In the genomic region with DNA sequence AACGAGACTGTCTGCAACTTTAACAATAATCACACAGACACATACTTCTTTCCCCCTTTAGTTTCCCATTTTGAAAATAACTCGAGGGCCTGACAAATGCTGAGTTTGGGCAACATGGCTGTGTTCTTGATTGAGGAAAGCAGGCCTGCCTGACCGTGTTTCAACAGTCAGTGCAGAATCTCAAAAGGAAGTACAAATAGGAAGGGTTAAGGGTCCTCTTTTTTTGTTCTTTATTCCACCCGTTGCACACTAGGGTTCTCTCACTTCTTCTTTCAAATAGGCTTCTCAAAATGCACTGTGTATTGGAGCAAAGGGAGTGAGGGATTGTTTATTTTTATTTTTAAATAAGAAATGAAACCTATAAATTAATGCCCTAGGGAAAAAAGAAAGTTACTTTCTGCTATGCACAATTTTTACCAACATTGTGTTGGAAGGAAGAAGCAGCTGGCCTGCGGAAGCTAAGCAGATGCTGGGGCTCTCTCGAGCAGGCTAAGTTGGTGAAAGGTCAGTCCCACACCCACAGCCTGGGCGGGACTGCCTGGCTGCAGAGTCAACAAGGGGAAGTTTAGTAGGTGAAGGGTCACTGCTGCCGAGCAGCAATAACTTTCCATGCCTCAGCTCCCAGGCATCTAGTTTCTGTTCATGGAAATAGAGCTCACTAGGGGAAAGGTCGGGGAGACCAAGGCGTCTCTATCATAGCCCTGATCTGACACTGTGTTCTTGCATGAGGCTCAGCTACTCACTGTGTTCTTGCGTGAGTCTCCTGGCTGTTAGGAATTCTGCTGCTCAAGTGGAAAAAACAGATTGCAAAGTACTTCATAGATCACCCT, we compare ENCODE assay signal across 8 cellular contexts. TPM values are rescaled to one million over a fixed set of nuclear protein-coding genes. Genes with fewer than 3 reads are reported as not detected.
A peak's percentile ranks its signal among the peaks of the same experiment; 100 is the strongest.
DNase-seq lines count a peak whose midpoint lies in the region; ATAC-seq and TF ChIP-seq lines count a peak whose summit lies in the region.

No MANE protein-coding gene starts in this region.

- H3K36me3 ChIP-seq in HUES64 (ENCODE audit: insufficient read depth, low read length) (no peaks in the 10 kb centered on the region), SK-N-SH (replicated peaks in 1 of 2; ENCODE audit: control insufficient read depth in 1 of 2, insufficient read depth in 2 of 2, low read length in 1 of 2) (no peaks in the 10 kb centered on the region), mucosa of descending colon (ENCODE audit: low read depth) (no peaks in the 10 kb centered on the region)

- H3K9me2 ChIP-seq in SK-N-SH: no peaks in the 10 kb centered on the region

- TF ChIP-seq EP300 in SK-N-SH (IDR thresholded peaks at IDR 0.05; ENCODE audit: borderline replicate concordance in 1 of 2, low read depth in 1 of 2, low read length in 1 of 2): no peak

- peak overlapping the region; percentile 63 for H2AFZ ChIP-seq in SK-N-SH (ENCODE audit: low read depth)

- no peak for TF ChIP-seq CTCF in SK-N-SH (IDR thresholded peaks at IDR 0.05)
- TF ChIP-seq CTCF in mucosa of descending colon (IDR thresholded peaks at IDR 0.05): no peak

- peaks cover 21% of the 10 kb centered on the region for H3K4me1 ChIP-seq in HUES64 (ENCODE audit: insufficient read depth, low read length)
- H3K4me1 ChIP-seq in SK-N-SH (ENCODE audit: control insufficient read depth in 1 of 2, insufficient read depth in 2 of 2, low read depth in 1 of 2, low read length in 1 of 2): peaks cover 4 to 15% of the 10 kb centered on the region in 2 experiments; a peak in 2 of 4 replicates
- peaks cover 39% of the 10 kb centered on the region for H3K4me1 ChIP-seq in mucosa of descending colon (ENCODE audit: low read depth)

- H3K4me1 Mint-ChIP-seq in activated CD4-positive, alpha-beta T cell treated with anti-CD3 and anti-CD28 coated beads, Interleukin-2, amount 10 ng/mL, durations not matched to agents 24 days and 14 days: no peaks in the 10 kb centered on the region

- H3K27ac Mint-ChIP-seq in activated CD4-positive, alpha-beta T cell treated with anti-CD3 and anti-CD28 coated beads, Interleukin-2, amount 10 ng/mL, durations not matched to agents 24 days and 14 days: no peak overlapping the region

- no peaks in the 10 kb centered on the region for H4K20me1 ChIP-seq in SK-N-SH (ENCODE audit: insufficient read depth)

- WGBS in HUES64: 26% methylated on average over 10 of the region's 11 CpGs
- 14% methylated on average over 11 of the region's 11 CpGs for WGBS in SK-N-SH (ENCODE audit: low lambda C conversion rate)

- H3K27me3 Mint-ChIP-seq in activated CD4-positive, alpha-beta T cell treated with anti-CD3 and anti-CD28 coated beads, Interleukin-2, amount 10 ng/mL, durations not matched to agents 24 days and 14 days: peaks cover 6% of the 10 kb centered on the region

- H3K4me3 ChIP-seq in HUES64 (ENCODE audit: low read length) (0 out of 2 replicates have a peak overlapping the region, but pooled peaks have one; percentile 6), SK-N-SH (ENCODE audit: low read depth in 2 of 2, low read length in 1 of 2) (peak overlapping the region in 1 of 2 experiments; percentile 28; a peak in 2 of 4 replicates), mucosa of descending colon (no peak overlapping the region)

- TF ChIP-seq RAD21 in SK-N-SH (IDR thresholded peaks at IDR 0.05; ENCODE audit: low read length): no peak

- intact Hi-C loops in mucosa of descending colon (cut with DNase I, micrococcal nuclease): no loop called here
- intact Hi-C loops in activated CD4-positive, alpha-beta T cell treated with anti-CD3 and anti-CD28 coated beads, Interleukin-2, amount 10 ng/mL, durations not matched to agents 24 days and 14 days (cut with micrococcal nuclease): no loop called here

- no peaks in the 10 kb centered on the region for H3K79me2 ChIP-seq in SK-N-SH (ENCODE audit: insufficient read depth)

- CTCF ChIA-PET in SK-N-SH (lab: Yijun Ruan, JAX): interaction anchor here (0.7 to 1.3 kb wide), 3 partner anchors 33 to 82 kb away, joined by 3 to 4 read pairs (median 3); no protein-coding TSS in a partner anchor

- H3K4me2 ChIP-seq in SK-N-SH: peak overlapping the region; percentile 69

- DNase-seq in GM04504 (ENCODE audit: low read depth) (peak; percentile 99), SK-N-SH (peak; percentile 28), mucosa of descending colon (peak; percentile 94 to 98 (median 94)), ureter (ENCODE audit: low spot score) (peak; percentile 90)
- DNase-seq in activated CD4-positive, alpha-beta T cell treated with anti-CD3 and anti-CD28 coated beads, Interleukin-2, amount 10 ng/mL, durations not matched to agents 24 days and 14 days: no peak

- H3K36me3 Mint-ChIP-seq in activated CD4-positive, alpha-beta T cell treated with anti-CD3 and anti-CD28 coated beads, Interleukin-2, amount 10 ng/mL, durations not matched to agents 24 days and 14 days (ENCODE audit: low read depth): no peaks in the 10 kb centered on the region

- H3K27ac ChIP-seq in HUES64 (ENCODE audit: low read depth, low read length): peak overlapping the region; percentile 63; the same call in 1 of the 2 replicates
- H3K27ac ChIP-seq in SK-N-SH (ENCODE audit: low read depth in 2 of 2, low read length in 1 of 2): peak overlapping the region in 1 of 2 experiments; percentile 28; a peak in 1 of 4 replicates

- H3K4me3 Mint-ChIP-seq in activated CD4-positive, alpha-beta T cell treated with anti-CD3 and anti-CD28 coated beads, Interleukin-2, amount 10 ng/mL, durations not matched to agents 24 days and 14 days: no peak overlapping the region

- H3K9me3 ChIP-seq in HUES64 (ENCODE audit: insufficient read depth, low read depth, low read length) (peaks cover 4% of the 10 kb centered on the region; the same call in 1 of the 2 replicates), SK-N-SH (no peaks in the 10 kb centered on the region), mucosa of descending colon (no peaks in the 10 kb centered on the region)

- H3F3A ChIP-seq in SK-N-SH (replicated peaks; ENCODE audit: insufficient read depth): no peaks in the 10 kb centered on the region

- H3K27me3 ChIP-seq in HUES64 (ENCODE audit: insufficient read depth, low read length): peaks cover 3% of the 10 kb centered on the region; the same call in 1 of the 2 replicates
- H3K27me3 ChIP-seq in SK-N-SH (ENCODE audit: insufficient read depth): no peaks in the 10 kb centered on the region

- H3K9me3 Mint-ChIP-seq in activated CD4-positive, alpha-beta T cell treated with anti-CD3 and anti-CD28 coated beads, Interleukin-2, amount 10 ng/mL, durations not matched to agents 24 days and 14 days: peaks cover 4% of the 10 kb centered on the region

- POLR2A ChIA-PET in SK-N-SH (lab: Yijun Ruan, JAX): no interaction called here

- peak; percentile 99 for ATAC-seq in GM21825 (IDR thresholded peaks at IDR 0.05; ENCODE audit: unreplicated experiment)
- peak; percentile 99 for ATAC-seq in esophagus mucosa
- ATAC-seq in mucosa of descending colon: peak; percentile 99

- H3K9ac ChIP-seq in HUES64 (ENCODE audit: low read depth, low read length): no peak overlapping the region
- H3K9ac ChIP-seq in SK-N-SH: no peak overlapping the region

TF ChIP-seq in SK-N-SH, 30 proteins besides CTCF, POLR2A, EP300 and RAD21 (continues in another document):
- TF ChIP-seq, protein P1, sequence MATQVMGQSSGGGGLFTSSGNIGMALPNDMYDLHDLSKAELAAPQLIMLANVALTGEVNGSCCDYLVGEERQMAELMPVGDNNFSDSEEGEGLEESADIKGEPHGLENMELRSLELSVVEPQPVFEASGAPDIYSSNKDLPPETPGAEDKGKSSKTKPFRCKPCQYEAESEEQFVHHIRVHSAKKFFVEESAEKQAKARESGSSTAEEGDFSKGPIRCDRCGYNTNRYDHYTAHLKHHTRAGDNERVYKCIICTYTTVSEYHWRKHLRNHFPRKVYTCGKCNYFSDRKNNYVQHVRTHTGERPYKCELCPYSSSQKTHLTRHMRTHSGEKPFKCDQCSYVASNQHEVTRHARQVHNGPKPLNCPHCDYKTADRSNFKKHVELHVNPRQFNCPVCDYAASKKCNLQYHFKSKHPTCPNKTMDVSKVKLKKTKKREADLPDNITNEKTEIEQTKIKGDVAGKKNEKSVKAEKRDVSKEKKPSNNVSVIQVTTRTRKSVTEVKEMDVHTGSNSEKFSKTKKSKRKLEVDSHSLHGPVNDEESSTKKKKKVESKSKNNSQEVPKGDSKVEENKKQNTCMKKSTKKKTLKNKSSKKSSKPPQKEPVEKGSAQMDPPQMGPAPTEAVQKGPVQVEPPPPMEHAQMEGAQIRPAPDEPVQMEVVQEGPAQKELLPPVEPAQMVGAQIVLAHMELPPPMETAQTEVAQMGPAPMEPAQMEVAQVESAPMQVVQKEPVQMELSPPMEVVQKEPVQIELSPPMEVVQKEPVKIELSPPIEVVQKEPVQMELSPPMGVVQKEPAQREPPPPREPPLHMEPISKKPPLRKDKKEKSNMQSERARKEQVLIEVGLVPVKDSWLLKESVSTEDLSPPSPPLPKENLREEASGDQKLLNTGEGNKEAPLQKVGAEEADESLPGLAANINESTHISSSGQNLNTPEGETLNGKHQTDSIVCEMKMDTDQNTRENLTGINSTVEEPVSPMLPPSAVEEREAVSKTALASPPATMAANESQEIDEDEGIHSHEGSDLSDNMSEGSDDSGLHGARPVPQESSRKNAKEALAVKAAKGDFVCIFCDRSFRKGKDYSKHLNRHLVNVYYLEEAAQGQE (IDR thresholded peaks at IDR 0.05; ENCODE audit: low read depth, low read length): peak; percentile 58
- TF ChIP-seq SIN3A (IDR thresholded peaks at IDR 0.05; ENCODE audit: borderline replicate concordance, low read depth, low read length): 0 out of 2 replicates have a peak, but pooled peaks have one; percentile 26
- TF ChIP-seq GATA2 (CRISPR knock-in tag; IDR thresholded peaks at IDR 0.05): no peak
- peak; percentile 61 for TF ChIP-seq TCF12 (IDR thresholded peaks at IDR 0.05)
- no peak for TF ChIP-seq YY1 (IDR thresholded peaks at IDR 0.05; ENCODE audit: low read depth)
- peak; percentile 98 for TF ChIP-seq RXRA (IDR thresholded peaks at IDR 0.05; ENCODE audit: borderline replicate concordance, low read depth)

RNA-seq across cellular contexts. Expression of gene PDK4, which starts 12.2 kb away (rescaled TPM):
- not detected for polyA plus RNA-seq in HUES64 (2013, experiment 1 of 2)
- polyA plus RNA-seq in HUES64 (2013, experiment 2 of 2): not detected
- polyA plus RNA-seq in SK-N-SH (2012; rRNA removed): 0.10 and 0.13 TPM in 2 replicates
- polyA plus RNA-seq in SK-N-SH (2012; cell fraction: cytosol; rRNA removed): 0.14 and 0.17 TPM in 2 replicates
- 0.22 and 0.23 TPM in 2 replicates for polyA plus RNA-seq in SK-N-SH (2012; cell fraction: nucleus; rRNA removed)
- total RNA-seq in esophagus mucosa (1.5 TPM), mucosa of descending colon (100 to 1,000 TPM in 1 of 3 donors, 10 to 100 TPM in 2; 36.2 to 224 (median 50.6) TPM), ureter (27.8 TPM)
- total RNA-seq in activated CD4-positive, alpha-beta T cell treated with anti-CD3 and anti-CD28 coated beads, Interleukin-2, amount 10 ng/mL, durations not matched to agents 24 days and 14 days: not detected in 2 replicates

Comparison
In these comparisons a context has a peak if more than half of its experiments do, and no peak if none do; other contexts are left out.
1. RNA of gene PDK4, which starts 12.2 kb away (total RNA-seq): 36.2 to 224 TPM in mucosa of descending colon and 27.8 TPM in ureter (single experiment); 1.5 TPM in esophagus mucosa (single experiment) and not detected in activated CD4-positive, alpha-beta T cell treated with anti-CD3 and anti-CD28 coated beads, Interleukin-2, amount 10 ng/mL, durations not matched to agents 24 days and 14 days; every median in the first group is over 10 times any median in the second.
2. Peak in every context shown above with its lines, with median percentiles within 50 percentile points of each other: ATAC-seq.